In the genomic region with DNA sequence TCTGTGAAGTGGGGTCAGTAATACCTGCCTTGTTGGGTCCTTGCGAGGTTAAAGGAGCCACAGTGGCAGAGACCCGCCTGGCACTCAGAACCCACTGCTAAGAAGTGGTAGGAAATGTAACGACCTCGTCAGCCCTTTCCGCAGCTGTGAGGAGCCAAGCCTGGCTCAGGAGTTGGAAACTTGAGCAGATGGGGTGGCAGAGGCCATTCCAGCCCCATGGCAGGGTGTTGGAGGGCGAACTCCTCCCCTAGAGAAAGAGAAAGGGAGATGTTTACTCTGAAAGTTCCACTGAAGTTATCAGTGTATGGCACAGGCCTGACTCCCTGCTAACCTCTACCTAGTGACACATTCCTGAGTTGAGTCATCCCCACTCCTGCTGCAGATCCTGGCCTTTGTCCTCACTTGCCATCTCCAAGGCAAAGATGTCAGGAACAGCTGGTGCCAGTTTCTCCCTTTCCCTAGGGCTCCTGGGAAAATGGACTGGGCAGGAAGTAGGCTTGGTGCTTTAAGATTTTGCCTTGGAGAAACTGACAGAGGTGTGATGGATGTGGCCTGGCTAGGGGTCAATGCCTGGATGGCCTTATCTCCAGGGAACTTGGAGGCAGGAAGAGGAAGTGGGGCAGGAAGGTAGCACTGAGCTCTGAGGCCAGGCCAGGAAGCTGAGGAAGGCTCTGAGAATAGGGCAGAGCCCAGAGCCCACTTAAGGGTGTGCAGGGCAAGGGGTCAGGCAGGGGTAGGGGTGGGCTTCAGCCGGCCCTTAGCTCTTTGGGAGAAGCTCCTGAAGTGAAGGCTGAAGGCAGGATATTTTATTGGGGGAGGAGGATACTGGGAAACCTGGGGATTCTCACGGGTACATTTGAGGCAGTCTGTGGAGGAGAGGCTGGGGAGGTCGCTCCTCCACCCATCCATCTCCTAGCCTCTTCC, we compare ENCODE assay signal across 1 cellular context.
TF ChIP-seq lines count a peak whose summit lies in the region.

No MANE protein-coding gene starts in this region.

TF ChIP-seq in HepG2, 621 proteins besides CTCF, POLR2A, EP300 and RAD21 (continued from another document and continues in another):
- TF ChIP-seq, protein P1, sequence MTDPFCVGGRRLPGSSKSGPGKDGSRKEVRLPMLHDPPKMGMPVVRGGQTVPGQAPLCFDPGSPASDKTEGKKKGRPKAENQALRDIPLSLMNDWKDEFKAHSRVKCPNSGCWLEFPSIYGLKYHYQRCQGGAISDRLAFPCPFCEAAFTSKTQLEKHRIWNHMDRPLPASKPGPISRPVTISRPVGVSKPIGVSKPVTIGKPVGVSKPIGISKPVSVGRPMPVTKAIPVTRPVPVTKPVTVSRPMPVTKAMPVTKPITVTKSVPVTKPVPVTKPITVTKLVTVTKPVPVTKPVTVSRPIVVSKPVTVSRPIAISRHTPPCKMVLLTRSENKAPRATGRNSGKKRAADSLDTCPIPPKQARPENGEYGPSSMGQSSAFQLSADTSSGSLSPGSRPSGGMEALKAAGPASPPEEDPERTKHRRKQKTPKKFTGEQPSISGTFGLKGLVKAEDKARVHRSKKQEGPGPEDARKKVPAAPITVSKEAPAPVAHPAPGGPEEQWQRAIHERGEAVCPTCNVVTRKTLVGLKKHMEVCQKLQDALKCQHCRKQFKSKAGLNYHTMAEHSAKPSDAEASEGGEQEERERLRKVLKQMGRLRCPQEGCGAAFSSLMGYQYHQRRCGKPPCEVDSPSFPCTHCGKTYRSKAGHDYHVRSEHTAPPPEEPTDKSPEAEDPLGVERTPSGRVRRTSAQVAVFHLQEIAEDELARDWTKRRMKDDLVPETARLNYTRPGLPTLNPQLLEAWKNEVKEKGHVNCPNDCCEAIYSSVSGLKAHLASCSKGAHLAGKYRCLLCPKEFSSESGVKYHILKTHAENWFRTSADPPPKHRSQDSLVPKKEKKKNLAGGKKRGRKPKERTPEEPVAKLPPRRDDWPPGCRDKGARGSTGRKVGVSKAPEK (CRISPR knock-in tag; IDR thresholded peaks at IDR 0.05; ENCODE audit: borderline replicate concordance), result peak; percentile 78; the same call in 1 of the 2 replicates
- TF ChIP-seq ZNF776 (CRISPR knock-in tag; IDR thresholded peaks at IDR 0.05) (no peak), JUND (CRISPR knock-in tag; IDR thresholded peaks at IDR 0.05) (peak; percentile 96), XBP1 (CRISPR knock-in tag; IDR thresholded peaks at IDR 0.05) (0 out of 2 replicates have a peak, but pooled peaks have one; percentile 92), YEATS4 (CRISPR knock-in tag; IDR thresholded peaks at IDR 0.05; ENCODE audit: borderline replicate concordance) (no peak), SP4 (CRISPR knock-in tag; IDR thresholded peaks at IDR 0.05) (no peak), ZNF207 (IDR thresholded peaks at IDR 0.05; ENCODE audit: borderline replicate concordance) (no peak), KDM6A (CRISPR knock-in tag; IDR thresholded peaks at IDR 0.05; ENCODE audit: low read depth) (0 out of 2 replicates have a peak, but pooled peaks have one; percentile 68), KMT2A (CRISPR knock-in tag; IDR thresholded peaks at IDR 0.05) (peak; percentile 32; the same call in 1 of the 2 replicates), HNRNPH1 (optimal IDR thresholded peaks at IDR 0.05; ENCODE audit: low read depth, low read length) (peak; percentile 61), JDP2 (CRISPR knock-in tag; IDR thresholded peaks at IDR 0.05; ENCODE audit: borderline replicate concordance) (no peak; the same call in 1 of the 2 replicates), ZNF75D (CRISPR knock-in tag; IDR thresholded peaks at IDR 0.05; ENCODE audit: borderline replicate concordance) (no peak), SMAD1 (CRISPR knock-in tag; IDR thresholded peaks at IDR 0.05; ENCODE audit: borderline replicate concordance, low read depth) (no peak), MXI1 (IDR thresholded peaks at IDR 0.05; ENCODE audit: borderline replicate concordance, low read depth, low read length) (peak; percentile 85; the same call in 2 of the 3 replicates), KLF9 (CRISPR knock-in tag; IDR thresholded peaks at IDR 0.05; ENCODE audit: low read depth) (peak; percentile 7; the same call in 1 of the 2 replicates), ZNF552 (CRISPR knock-in tag; IDR thresholded peaks at IDR 0.05; ENCODE audit: borderline replicate concordance) (0 out of 2 replicates have a peak, but pooled peaks have one; percentile 14), ESRRA (CRISPR knock-in tag; IDR thresholded peaks at IDR 0.05; ENCODE audit: low read depth) (no peak; the same call in 1 of the 2 replicates), EED (CRISPR knock-in tag; IDR thresholded peaks at IDR 0.05) (peak; percentile 19; the same call in 1 of the 2 replicates), AGO2 (optimal IDR thresholded peaks at IDR 0.05; ENCODE audit: low read depth, low read length) (peak; percentile 15), MEF2D (CRISPR knock-in tag; IDR thresholded peaks at IDR 0.05) (peak; percentile 94), ZNF891 (CRISPR knock-in tag; IDR thresholded peaks at IDR 0.05) (peak; percentile 28; the same call in 1 of the 2 replicates), TAF1 (CRISPR knock-in tag; IDR thresholded peaks at IDR 0.05) (peak; percentile 57), ZNF570 (CRISPR knock-in tag; IDR thresholded peaks at IDR 0.05; ENCODE audit: borderline replicate concordance) (no peak), MTF2 (CRISPR knock-in tag; IDR thresholded peaks at IDR 0.05; ENCODE audit: borderline replicate concordance) (peak; percentile 81), ZFP36 (IDR thresholded peaks at IDR 0.05; ENCODE audit: borderline replicate concordance, low read depth, low read length, partially characterized antibody) (peak; percentile 3), MTA3 (CRISPR knock-in tag; IDR thresholded peaks at IDR 0.05) (no peak), IRF2 (CRISPR knock-in tag; IDR thresholded peaks at IDR 0.05) (peak; percentile 92), NCOR1 (IDR thresholded peaks at IDR 0.05; ENCODE audit: borderline replicate concordance, low read length) (no peak), BRD4 (CRISPR knock-in tag; IDR thresholded peaks at IDR 0.05) (no peak; the same call in 1 of the 2 replicates), ZNF224 (CRISPR knock-in tag; IDR thresholded peaks at IDR 0.05) (peak; percentile 29; the same call in 1 of the 2 replicates), ZNF451 (CRISPR knock-in tag; IDR thresholded peaks at IDR 0.05) (peak; percentile 39; the same call in 1 of the 2 replicates)
- TF ChIP-seq, protein P2, sequence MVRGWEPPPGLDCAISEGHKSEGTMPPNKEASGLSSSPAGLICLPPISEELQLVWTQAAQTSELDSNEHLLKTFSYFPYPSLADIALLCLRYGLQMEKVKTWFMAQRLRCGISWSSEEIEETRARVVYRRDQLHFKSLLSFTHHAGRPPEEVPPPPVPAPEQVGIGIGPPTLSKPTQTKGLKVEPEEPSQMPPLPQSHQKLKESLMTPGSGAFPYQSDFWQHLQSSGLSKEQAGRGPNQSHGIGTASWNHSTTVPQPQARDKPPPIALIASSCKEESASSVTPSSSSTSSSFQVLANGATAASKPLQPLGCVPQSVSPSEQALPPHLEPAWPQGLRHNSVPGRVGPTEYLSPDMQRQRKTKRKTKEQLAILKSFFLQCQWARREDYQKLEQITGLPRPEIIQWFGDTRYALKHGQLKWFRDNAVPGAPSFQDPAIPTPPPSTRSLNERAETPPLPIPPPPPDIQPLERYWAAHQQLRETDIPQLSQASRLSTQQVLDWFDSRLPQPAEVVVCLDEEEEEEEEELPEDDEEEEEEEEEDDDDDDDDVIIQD (CRISPR knock-in tag; IDR thresholded peaks at IDR 0.05; ENCODE audit: low read depth), result peak; percentile 96
- TF ChIP-seq, protein P3, sequence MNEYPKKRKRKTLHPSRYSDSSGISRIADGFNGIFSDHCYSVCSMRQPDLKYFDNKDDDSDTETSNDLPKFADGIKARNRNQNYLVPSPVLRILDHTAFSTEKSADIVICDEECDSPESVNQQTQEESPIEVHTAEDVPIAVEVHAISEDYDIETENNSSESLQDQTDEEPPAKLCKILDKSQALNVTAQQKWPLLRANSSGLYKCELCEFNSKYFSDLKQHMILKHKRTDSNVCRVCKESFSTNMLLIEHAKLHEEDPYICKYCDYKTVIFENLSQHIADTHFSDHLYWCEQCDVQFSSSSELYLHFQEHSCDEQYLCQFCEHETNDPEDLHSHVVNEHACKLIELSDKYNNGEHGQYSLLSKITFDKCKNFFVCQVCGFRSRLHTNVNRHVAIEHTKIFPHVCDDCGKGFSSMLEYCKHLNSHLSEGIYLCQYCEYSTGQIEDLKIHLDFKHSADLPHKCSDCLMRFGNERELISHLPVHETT (CRISPR knock-in tag; conservative IDR thresholded peaks at IDR 0.05), result no peak
- TF ChIP-seq, protein P4, sequence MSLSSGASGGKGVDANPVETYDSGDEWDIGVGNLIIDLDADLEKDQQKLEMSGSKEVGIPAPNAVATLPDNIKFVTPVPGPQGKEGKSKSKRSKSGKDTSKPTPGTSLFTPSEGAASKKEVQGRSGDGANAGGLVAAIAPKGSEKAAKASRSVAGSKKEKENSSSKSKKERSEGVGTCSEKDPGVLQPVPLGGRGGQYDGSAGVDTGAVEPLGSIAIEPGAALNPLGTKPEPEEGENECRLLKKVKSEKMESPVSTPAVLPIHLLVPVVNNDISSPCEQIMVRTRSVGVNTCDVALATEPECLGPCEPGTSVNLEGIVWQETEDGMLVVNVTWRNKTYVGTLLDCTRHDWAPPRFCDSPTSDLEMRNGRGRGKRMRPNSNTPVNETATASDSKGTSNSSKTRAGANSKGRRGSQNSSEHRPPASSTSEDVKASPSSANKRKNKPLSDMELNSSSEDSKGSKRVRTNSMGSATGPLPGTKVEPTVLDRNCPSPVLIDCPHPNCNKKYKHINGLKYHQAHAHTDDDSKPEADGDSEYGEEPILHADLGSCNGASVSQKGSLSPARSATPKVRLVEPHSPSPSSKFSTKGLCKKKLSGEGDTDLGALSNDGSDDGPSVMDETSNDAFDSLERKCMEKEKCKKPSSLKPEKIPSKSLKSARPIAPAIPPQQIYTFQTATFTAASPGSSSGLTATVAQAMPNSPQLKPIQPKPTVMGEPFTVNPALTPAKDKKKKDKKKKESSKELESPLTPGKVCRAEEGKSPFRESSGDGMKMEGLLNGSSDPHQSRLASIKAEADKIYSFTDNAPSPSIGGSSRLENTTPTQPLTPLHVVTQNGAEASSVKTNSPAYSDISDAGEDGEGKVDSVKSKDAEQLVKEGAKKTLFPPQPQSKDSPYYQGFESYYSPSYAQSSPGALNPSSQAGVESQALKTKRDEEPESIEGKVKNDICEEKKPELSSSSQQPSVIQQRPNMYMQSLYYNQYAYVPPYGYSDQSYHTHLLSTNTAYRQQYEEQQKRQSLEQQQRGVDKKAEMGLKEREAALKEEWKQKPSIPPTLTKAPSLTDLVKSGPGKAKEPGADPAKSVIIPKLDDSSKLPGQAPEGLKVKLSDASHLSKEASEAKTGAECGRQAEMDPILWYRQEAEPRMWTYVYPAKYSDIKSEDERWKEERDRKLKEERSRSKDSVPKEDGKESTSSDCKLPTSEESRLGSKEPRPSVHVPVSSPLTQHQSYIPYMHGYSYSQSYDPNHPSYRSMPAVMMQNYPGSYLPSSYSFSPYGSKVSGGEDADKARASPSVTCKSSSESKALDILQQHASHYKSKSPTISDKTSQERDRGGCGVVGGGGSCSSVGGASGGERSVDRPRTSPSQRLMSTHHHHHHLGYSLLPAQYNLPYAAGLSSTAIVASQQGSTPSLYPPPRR (CRISPR knock-in tag; IDR thresholded peaks at IDR 0.05; ENCODE audit: borderline replicate concordance), result peak; percentile 39; the same call in 1 of the 2 replicates
- TF ChIP-seq, protein P5, sequence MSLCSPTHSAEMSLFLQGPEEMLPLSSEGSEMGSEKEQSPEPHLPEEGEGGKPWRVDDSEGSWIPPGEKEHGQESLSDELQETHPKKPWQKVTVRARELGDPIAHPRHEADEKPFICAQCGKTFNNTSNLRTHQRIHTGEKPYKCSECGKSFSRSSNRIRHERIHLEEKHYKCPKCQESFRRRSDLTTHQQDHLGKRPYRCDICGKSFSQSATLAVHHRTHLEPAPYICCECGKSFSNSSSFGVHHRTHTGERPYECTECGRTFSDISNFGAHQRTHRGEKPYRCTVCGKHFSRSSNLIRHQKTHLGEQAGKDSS (CRISPR knock-in tag; IDR thresholded peaks at IDR 0.05; ENCODE audit: borderline replicate concordance, low read depth), result 0 out of 2 replicates have a peak, but pooled peaks have one; percentile 49
- TF ChIP-seq, protein P6, sequence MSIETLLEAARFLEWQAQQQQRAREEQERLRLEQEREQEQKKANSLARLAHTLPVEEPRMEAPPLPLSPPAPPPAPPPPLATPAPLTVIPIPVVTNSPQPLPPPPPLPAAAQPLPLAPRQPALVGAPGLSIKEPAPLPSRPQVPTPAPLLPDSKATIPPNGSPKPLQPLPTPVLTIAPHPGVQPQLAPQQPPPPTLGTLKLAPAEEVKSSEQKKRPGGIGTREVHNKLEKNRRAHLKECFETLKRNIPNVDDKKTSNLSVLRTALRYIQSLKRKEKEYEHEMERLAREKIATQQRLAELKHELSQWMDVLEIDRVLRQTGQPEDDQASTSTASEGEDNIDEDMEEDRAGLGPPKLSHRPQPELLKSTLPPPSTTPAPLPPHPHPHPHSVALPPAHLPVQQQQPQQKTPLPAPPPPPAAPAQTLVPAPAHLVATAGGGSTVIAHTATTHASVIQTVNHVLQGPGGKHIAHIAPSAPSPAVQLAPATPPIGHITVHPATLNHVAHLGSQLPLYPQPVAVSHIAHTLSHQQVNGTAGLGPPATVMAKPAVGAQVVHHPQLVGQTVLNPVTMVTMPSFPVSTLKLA (IDR thresholded peaks at IDR 0.05), result 0 out of 2 replicates have a peak, but pooled peaks have one; percentile 22
- TF ChIP-seq, protein P7, sequence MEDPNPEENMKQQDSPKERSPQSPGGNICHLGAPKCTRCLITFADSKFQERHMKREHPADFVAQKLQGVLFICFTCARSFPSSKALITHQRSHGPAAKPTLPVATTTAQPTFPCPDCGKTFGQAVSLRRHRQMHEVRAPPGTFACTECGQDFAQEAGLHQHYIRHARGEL (CRISPR knock-in tag; IDR thresholded peaks at IDR 0.05), result no peak
- TF ChIP-seq, protein P8, sequence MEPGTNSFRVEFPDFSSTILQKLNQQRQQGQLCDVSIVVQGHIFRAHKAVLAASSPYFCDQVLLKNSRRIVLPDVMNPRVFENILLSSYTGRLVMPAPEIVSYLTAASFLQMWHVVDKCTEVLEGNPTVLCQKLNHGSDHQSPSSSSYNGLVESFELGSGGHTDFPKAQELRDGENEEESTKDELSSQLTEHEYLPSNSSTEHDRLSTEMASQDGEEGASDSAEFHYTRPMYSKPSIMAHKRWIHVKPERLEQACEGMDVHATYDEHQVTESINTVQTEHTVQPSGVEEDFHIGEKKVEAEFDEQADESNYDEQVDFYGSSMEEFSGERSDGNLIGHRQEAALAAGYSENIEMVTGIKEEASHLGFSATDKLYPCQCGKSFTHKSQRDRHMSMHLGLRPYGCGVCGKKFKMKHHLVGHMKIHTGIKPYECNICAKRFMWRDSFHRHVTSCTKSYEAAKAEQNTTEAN (CRISPR knock-in tag; conservative IDR thresholded peaks at IDR 0.05), result 0 out of 2 replicates have a peak, but pooled peaks have one; percentile 56
- TF ChIP-seq, protein P9, sequence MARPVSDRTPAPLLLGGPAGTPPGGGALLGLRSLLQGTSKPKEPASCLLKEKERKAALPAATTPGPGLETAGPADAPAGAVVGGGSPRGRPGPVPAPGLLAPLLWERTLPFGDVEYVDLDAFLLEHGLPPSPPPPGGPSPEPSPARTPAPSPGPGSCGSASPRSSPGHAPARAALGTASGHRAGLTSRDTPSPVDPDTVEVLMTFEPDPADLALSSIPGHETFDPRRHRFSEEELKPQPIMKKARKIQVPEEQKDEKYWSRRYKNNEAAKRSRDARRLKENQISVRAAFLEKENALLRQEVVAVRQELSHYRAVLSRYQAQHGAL (CRISPR knock-in tag; IDR thresholded peaks at IDR 0.05; ENCODE audit: not compliant biosample characterization), result no peak
